9 cellular contexts compared by ENCODE assay signal in genomic region chr1:43935711-43936427, GRCh38. TPM values are rescaled to one million over a fixed set of nuclear protein-coding genes. Genes with fewer than 3 reads are reported as not detected.
DNase-seq lines count a peak whose midpoint lies in the region; ATAC-seq and TF ChIP-seq lines count a peak whose summit lies in the region.
"Had no signal": no experiment of that assay in that cellular context is flagged by ENCODE, and none has a peak within 500 bp of the region (broad histone marks: within the 10 kb centered on the region; RNA-seq: fewer than 3 reads in every experiment).

No MANE protein-coding gene starts in this region.

- no peaks in the 10 kb centered on the region for H3K9me3 ChIP-seq in esophagus squamous epithelium

- peak overlapping the region; percentile 37 to 69 (median 47) for H3K4me3 ChIP-seq in esophagus squamous epithelium
- H3K4me3 ChIP-seq in rectal smooth muscle tissue (ENCODE audit: low read length) = peak overlapping the region; percentile 62

- H3K27me3 ChIP-seq in esophagus squamous epithelium (peaks cover 0 to 22% (median 0%) of the 10 kb centered on the region in 4 donors), rectal smooth muscle tissue (ENCODE audit: control insufficient read depth, insufficient read depth, low read length) (no peaks in the 10 kb centered on the region)

- no peak for TF ChIP-seq CTCF in esophagus squamous epithelium (IDR thresholded peaks at IDR 0.05)

- no peak for ATAC-seq in GM19351 (IDR thresholded peaks at IDR 0.05; ENCODE audit: unreplicated experiment)

- intact Hi-C loops in esophagus squamous epithelium (cut with DNase I) = loop anchor here (2.0 kb wide), 1 partner anchor 173 kb away; no protein-coding TSS in a partner anchor

- no peak overlapping the region for H3K9ac ChIP-seq in rectal smooth muscle tissue (ENCODE audit: low read length)

- TF ChIP-seq POLR2A in esophagus squamous epithelium (IDR thresholded peaks at IDR 0.05) = no peak

- H3K27ac ChIP-seq in esophagus squamous epithelium = peak overlapping the region; percentile 26 to 74 (median 44)
- H3K27ac ChIP-seq in rectal smooth muscle tissue (ENCODE audit: low read depth, low read length) = no peak overlapping the region

- 41 to 43% methylated on average over 2 to 7 of the region's 48 CpGs for WGBS in esophagus squamous epithelium, 2 donors

- H3K36me3 ChIP-seq in esophagus squamous epithelium = peaks cover 0 to 3% (median 0%) of the 10 kb centered on the region in 3 donors
- no peaks in the 10 kb centered on the region for H3K36me3 ChIP-seq in rectal smooth muscle tissue (ENCODE audit: control insufficient read depth, insufficient read depth, low read length)

- H3K4me1 ChIP-seq in esophagus squamous epithelium (peaks cover 25 to 73% (median 47%) of the 10 kb centered on the region in 3 donors), rectal smooth muscle tissue (ENCODE audit: control insufficient read depth, insufficient read depth, low read length) (peaks cover 3% of the 10 kb centered on the region)

- DNase-seq in DMS53 treated with DMSO at 0.1 percent for 48 hours (lab: John Stamatoyannopoulos, UW; ENCODE audit: unreplicated experiment) (peak; percentile 89), NCI-H69 (lab: John Stamatoyannopoulos, UW) (peak; percentile 37), esophagus squamous epithelium (lab: John Stamatoyannopoulos, UW) (no peak), mesenteric fat pad (ENCODE audit: low spot score) (no peak), cerebellar nuclear complex (lab: John Stamatoyannopoulos, UW) (no peak)
- DNase-seq in activated effector memory CD4-positive, alpha-beta T cell treated with Interleukin-2 at 50 U/mL for 16 hours = no peak
- DNase-seq: NCI-H1436 treated with DMSO at 0.1 percent for 48 hours had no signal

RNA-seq across cellular contexts. Expression of gene ARTN, which starts 2.3 kb away (rescaled TPM):
- total RNA-seq in esophagus squamous epithelium (10 to 100 TPM in 1 of 4 donors, 1 to 10 TPM in 2, under 1 TPM in 1; 0.68 to 12.9 (median 4.0) TPM), mesenteric fat pad (0.39 TPM)

RNA-seq across cellular contexts. Expression of gene IPO13, which starts 10.9 kb away (rescaled TPM):
- total RNA-seq in esophagus squamous epithelium (10 to 100 TPM; 19.3 to 32.4 (median 20.5) TPM), mesenteric fat pad (26.1 TPM)

RNA-seq across cellular contexts. Expression of gene DPH2, which starts 33.9 kb away (rescaled TPM):
- 10 to 100 TPM; 14.0 to 34.6 (median 27.7) TPM for total RNA-seq in esophagus squamous epithelium
- 23.2 TPM for total RNA-seq in mesenteric fat pad

RNA-seq across cellular contexts. Expression of gene ATP6V0B, which starts 38.9 kb away (rescaled TPM):
- total RNA-seq in esophagus squamous epithelium (100 to 1,000 TPM in 3 of 4 donors, 10 to 100 TPM in 1; 70.1 to 169 (median 135) TPM), mesenteric fat pad (133 TPM)

RNA-seq across cellular contexts. Expression of gene B4GALT2, which starts 43.1 kb away (rescaled TPM):
- total RNA-seq in esophagus squamous epithelium = 10 to 100 TPM; 38.9 to 59.3 (median 48.3) TPM
- 66.3 TPM for total RNA-seq in mesenteric fat pad

Comparison
In these comparisons a context has a peak if more than half of its experiments do, and no peak if none do; other contexts are left out.
1. DNase-seq: peak in DMS53 treated with DMSO at 0.1 percent for 48 hours (single experiment) and NCI-H69 (single experiment); none in esophagus squamous epithelium (single experiment), activated effector memory CD4-positive, alpha-beta T cell treated with Interleukin-2 at 50 U/mL for 16 hours (single experiment), mesenteric fat pad (single experiment) and cerebellar nuclear complex (0 of 2).